Comparison of ENCODE assay signal across 2 cellular contexts in the genomic region with DNA sequence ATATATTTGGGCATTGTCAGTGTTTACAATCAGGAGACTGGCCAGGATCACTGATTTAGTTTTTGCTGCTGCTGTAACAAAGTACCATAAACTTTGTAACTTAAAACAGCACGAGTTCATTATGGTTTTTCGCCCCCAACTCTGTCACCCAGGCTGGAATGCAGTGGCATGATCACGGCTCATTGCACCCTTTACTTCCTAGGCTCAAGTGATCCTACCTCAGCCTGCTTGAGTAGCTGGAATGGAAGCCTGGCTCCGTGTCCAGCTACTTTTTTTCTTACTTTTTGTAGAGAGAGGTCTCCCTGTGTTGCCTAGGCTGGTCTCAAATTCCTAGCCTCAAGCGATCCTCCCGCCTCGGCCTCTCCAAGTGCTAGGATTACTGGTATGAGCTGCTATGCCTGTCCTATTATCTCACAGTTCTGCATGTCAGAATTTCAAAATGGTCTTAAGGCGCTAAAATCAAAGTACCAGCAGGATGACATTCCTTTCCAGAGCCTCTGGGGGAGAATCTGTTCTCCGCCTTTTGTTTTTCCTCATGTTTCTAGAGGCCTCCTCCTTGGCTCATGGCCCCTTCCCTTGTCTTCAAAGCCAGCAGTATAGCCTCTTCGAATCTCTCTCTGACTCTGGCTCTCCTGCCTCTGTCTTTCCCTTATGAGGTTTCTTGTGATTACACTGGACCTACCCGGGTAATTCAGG.
A peak's percentile ranks its signal among the peaks of the same experiment; 100 is the strongest.
TF ChIP-seq lines count a peak whose summit lies in the region.

No MANE protein-coding gene starts in this region.

TF ChIP-seq in GM23338, 12 proteins besides CTCF, POLR2A, EP300 and RAD21 (continued from another document):
- 0 out of 2 replicates have a peak, but pooled peaks have one; percentile 61 for TF ChIP-seq ZNF462 (CRISPR knock-in tag; IDR thresholded peaks at IDR 0.05)
TF ChIP-seq in GM23338: peak in this region for 1.

TF ChIP-seq in WTC11, 78 proteins besides CTCF, POLR2A, EP300 and RAD21 (continued from another document):
- TF ChIP-seq HMGXB4 (CRISPR knock-in tag; IDR thresholded peaks at IDR 0.05) (no peak), NR1H2 (CRISPR knock-in tag; IDR thresholded peaks at IDR 0.05) (no peak), TEAD1 (CRISPR knock-in tag; IDR thresholded peaks at IDR 0.05) (no peak), GABPB1 (CRISPR knock-in tag; IDR thresholded peaks at IDR 0.05) (no peak), SMAD3 (CRISPR knock-in tag; IDR thresholded peaks at IDR 0.05; ENCODE audit: borderline replicate concordance) (no peak), PRRX2 (CRISPR knock-in tag; IDR thresholded peaks at IDR 0.05) (no peak), E2F5 (CRISPR knock-in tag; IDR thresholded peaks at IDR 0.05) (no peak), ZNF121 (CRISPR knock-in tag; IDR thresholded peaks at IDR 0.05) (no peak), TP53 (CRISPR knock-in tag; IDR thresholded peaks at IDR 0.05) (no peak), GRHL2 (CRISPR knock-in tag; IDR thresholded peaks at IDR 0.05; ENCODE audit: insufficient replicate concordance, severe bottlenecking) (no peak), ZNF416 (CRISPR knock-in tag; IDR thresholded peaks at IDR 0.05) (no peak), ZBTB21 (CRISPR knock-in tag; IDR thresholded peaks at IDR 0.05; ENCODE audit: borderline replicate concordance) (no peak)
